17 cellular contexts compared by ENCODE assay signal in the genomic region with DNA sequence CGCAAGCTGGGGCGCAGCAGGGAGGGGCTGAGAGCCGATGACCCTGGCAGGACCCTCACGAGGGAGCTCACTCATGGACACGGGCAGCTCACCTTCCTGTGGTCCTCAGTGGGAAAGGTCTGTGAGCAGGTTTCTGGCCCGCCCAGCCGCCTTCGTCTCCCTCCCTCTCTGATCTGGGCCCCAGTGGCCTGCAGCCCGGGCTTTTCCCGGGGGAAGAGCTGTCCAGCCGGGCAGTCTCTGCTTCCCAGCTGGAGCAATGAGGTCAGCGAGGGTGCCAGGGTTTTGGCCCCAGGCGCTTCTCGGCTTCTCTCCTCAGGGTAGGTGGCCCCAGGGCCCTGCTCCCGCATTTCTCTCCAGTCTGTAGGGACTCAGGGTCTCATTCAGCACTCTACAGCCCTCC. TPM values are rescaled to one million over a fixed set of nuclear protein-coding genes. Genes with fewer than 3 reads are reported as not detected.
"Had no signal": no experiment of that assay in that cellular context is flagged by ENCODE, and none has a peak within 500 bp of the region (broad histone marks: within the 10 kb centered on the region; RNA-seq: fewer than 3 reads in every experiment).

No MANE protein-coding gene starts in this region.

- DNase-seq: effector memory CD4-positive, alpha-beta T cell; hippocampal formation; mesenchymal stem cell; midbrain; small intestine; stimulated activated CD4-positive, alpha-beta T cell treated with anti-CD3 and anti-CD28 coated beads, Interleukin-12 subunit alpha, Interleukin-12 subunit beta, amount 100 ng/mL, for 4 hours; stimulated activated naive CD4-positive, alpha-beta T cell; stomach; substantia nigra; transverse colon had no signal

- ATAC-seq: esophagus mucosa; heart left ventricle; natural killer cell treated with Interleukin-12 subunit alpha and Interleukin-12 subunit beta and Interleukin-15 and Interleukin-18, amount 100 ng/mL, for 72 hours had no signal

- H3K27me3 ChIP-seq: right atrium auricular region, transverse colon had no signal

- H3K4me3 Mint-ChIP-seq: natural killer cell treated with Interleukin-12 subunit alpha and Interleukin-12 subunit beta and Interleukin-15 and Interleukin-18, amount 100 ng/mL, for 72 hours had no signal

- H3K4me3 ChIP-seq: heart left ventricle, lung, right atrium auricular region, stomach, thoracic aorta, transverse colon had no signal

- H3K9me3 ChIP-seq: heart left ventricle, right atrium auricular region, stomach, thoracic aorta, transverse colon had no signal

- H3K27ac Mint-ChIP-seq: natural killer cell treated with Interleukin-12 subunit alpha and Interleukin-12 subunit beta and Interleukin-15 and Interleukin-18, amount 100 ng/mL, for 72 hours had no signal

- H3K27me3 Mint-ChIP-seq: natural killer cell treated with Interleukin-12 subunit alpha and Interleukin-12 subunit beta and Interleukin-15 and Interleukin-18, amount 100 ng/mL, for 72 hours had no signal

- H3K36me3 ChIP-seq: right atrium auricular region, transverse colon had no signal

- H3K9me3 Mint-ChIP-seq: natural killer cell treated with Interleukin-12 subunit alpha and Interleukin-12 subunit beta and Interleukin-15 and Interleukin-18, amount 100 ng/mL, for 72 hours had no signal

- H3K4me1 ChIP-seq: heart left ventricle, right atrium auricular region, stomach, transverse colon had no signal

- H3K27ac ChIP-seq: heart left ventricle, right atrium auricular region, stomach, thoracic aorta, transverse colon had no signal

- H3K36me3 Mint-ChIP-seq: natural killer cell treated with Interleukin-12 subunit alpha and Interleukin-12 subunit beta and Interleukin-15 and Interleukin-18, amount 100 ng/mL, for 72 hours had no signal

RNA-seq across cellular contexts. Expression of a gene that starts 22.2 kb away (rescaled TPM):
- total RNA-seq: frontal cortex; natural killer cell treated with Interleukin-12 subunit alpha and Interleukin-12 subunit beta and Interleukin-15 and Interleukin-18, amount 100 ng/mL, for 72 hours had no signal
